21 cellular contexts compared by ENCODE assay signal in the genomic region with DNA sequence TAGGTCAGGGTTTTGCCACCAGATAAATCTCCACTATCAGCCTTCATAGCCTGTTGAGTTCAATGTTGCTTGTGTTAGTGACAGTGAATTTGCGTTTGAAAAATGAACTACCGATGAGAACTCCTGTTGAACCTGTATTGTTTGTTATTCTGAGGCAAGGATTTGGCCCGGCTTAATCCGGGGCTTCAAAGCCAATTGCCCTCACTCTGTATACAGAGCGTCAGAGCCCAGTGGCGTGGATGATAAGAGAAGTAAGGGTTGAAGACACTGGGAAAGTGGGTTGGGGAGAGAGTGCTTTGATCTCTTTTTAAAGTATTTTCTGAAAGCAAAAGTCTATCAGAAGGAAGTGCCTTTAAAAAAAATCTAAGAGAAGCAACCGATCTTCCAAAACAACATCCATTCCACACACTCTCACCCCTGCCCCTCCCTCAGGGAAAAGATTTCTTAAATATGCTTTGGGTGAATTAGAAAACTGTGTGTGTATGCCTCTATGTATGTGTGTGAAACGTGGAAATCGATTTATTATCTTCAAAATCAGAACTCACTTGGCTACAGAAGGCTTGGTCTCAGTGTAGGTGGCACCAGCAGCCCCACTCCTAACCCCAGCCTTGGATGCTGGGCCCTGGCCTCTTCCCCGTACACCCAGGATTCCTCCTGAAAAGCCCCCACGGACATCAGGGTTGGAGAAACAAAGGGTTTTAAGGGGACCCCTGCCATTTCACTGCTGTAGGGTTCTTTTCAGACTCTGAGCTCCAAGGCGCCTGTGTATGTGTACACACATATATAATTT.
A peak's percentile ranks its signal among the peaks of the same experiment; 100 is the strongest.
DNase-seq lines count a peak whose midpoint lies in the region; ATAC-seq and TF ChIP-seq lines count a peak whose summit lies in the region.
"Had no signal": no experiment of that assay in that cellular context is flagged by ENCODE, and none has a peak within 500 bp of the region (broad histone marks: within the 10 kb centered on the region; RNA-seq: fewer than 3 reads in every experiment).

No MANE protein-coding gene starts in this region.

- H3K27me3 Mint-ChIP-seq in nephron (ENCODE audit: low read depth): peaks cover 94% of the 10 kb centered on the region

- H3K36me3 Mint-ChIP-seq in nephron (ENCODE audit: low read depth): no peaks in the 10 kb centered on the region
- H3K36me3 Mint-ChIP-seq: CD4-positive, CD25-positive, alpha-beta regulatory T cell; stimulated activated memory B cell treated with anti-CD40 and anti-IgM and Interleukin-4, amounts not matched to agents 10 μg/mL and 1 μg/mL and 100 μg/mL, for 72 hours had no signal

- peak; percentile 53 for DNase-seq in AG08396 (ENCODE audit: low spot score)
- DNase-seq in D341Med (ENCODE audit: low spot score): peak; percentile 30
- peak; percentile 48 for DNase-seq in ecto neural progenitor cell (ENCODE audit: low spot score)
- DNase-seq in activated CD4-positive, alpha-beta T cell treated with anti-CD3 and anti-CD28 coated beads, Interleukin-2, amount 50 U/mL, for 48 hours: no peak
- no peak for DNase-seq in OCI-M2 (lab: John Stamatoyannopoulos, UW; ENCODE audit: unreplicated experiment)
- no peak for DNase-seq in NCI-H2081 treated with DMSO at 0.1 percent for 48 hours (lab: John Stamatoyannopoulos, UW)
- DNase-seq: activated B cell treated with CpG ODN at 0.5 μM for 24 hours; activated CD8-positive, alpha-beta T cell treated with anti-CD3 and anti-CD28 coated beads, Interleukin-2, amount 10 ng/mL, durations not matched to agents 7 days and 5 days; CD4-positive, CD25-positive, alpha-beta regulatory T cell; cortex of kidney; heart right ventricle; NCI-H1048; NCI-H1930; NCI-H345; SJCRH30; T-helper 17 cell had no signal

- TF ChIP-seq CTCF in nephron (IDR thresholded peaks at IDR 0.05; ENCODE audit: unreplicated experiment in 3 of 3): no peak

- H3K27ac Mint-ChIP-seq in nephron: peak overlapping the region in 1 of 3 experiments; percentile 10
- H3K27ac Mint-ChIP-seq: activated B cell treated with CpG ODN at 0.5 μM for 24 hours; activated CD8-positive, alpha-beta T cell treated with anti-CD3 and anti-CD28 coated beads, Interleukin-2, amount 10 ng/mL, durations not matched to agents 7 days and 5 days; activated T-helper 17 cell treated with anti-CD3 and anti-CD28 coated beads, Interleukin-2, amount 50 U/mL, for 72 hours; stimulated activated memory B cell treated with anti-CD40 and anti-IgM and Interleukin-4, amounts not matched to agents 10 μg/mL and 1 μg/mL and 100 μg/mL, for 72 hours; T-helper 17 cell had no signal

- peaks cover 32% of the 10 kb centered on the region for H3K4me1 Mint-ChIP-seq in nephron
- H3K4me1 Mint-ChIP-seq: activated T-helper 17 cell treated with anti-CD3 and anti-CD28 coated beads, Interleukin-2, amount 50 U/mL, for 72 hours had no signal

- no peak for ATAC-seq in HG03097 (IDR thresholded peaks at IDR 0.05; ENCODE audit: low FRiP score, unreplicated experiment)
- ATAC-seq: activated CD8-positive, alpha-beta T cell treated with anti-CD3 and anti-CD28 coated beads, Interleukin-2, amount 10 ng/mL, durations not matched to agents 7 days and 5 days; activated T-helper 17 cell treated with anti-CD3 and anti-CD28 coated beads, Interleukin-2, amount 50 U/mL, for 72 hours; heart right ventricle; Panc1; stimulated activated memory B cell treated with anti-CD40 and anti-IgM and Interleukin-4, amounts not matched to agents 10 μg/mL and 1 μg/mL and 100 μg/mL, for 72 hours; T-helper 17 cell had no signal

- H3K9me3 Mint-ChIP-seq in nephron: no peaks in the 10 kb centered on the region
- H3K9me3 Mint-ChIP-seq: activated B cell treated with CpG ODN at 0.5 μM for 24 hours; activated T-helper 17 cell treated with anti-CD3 and anti-CD28 coated beads, Interleukin-2, amount 50 U/mL, for 72 hours; stimulated activated memory B cell treated with anti-CD40 and anti-IgM and Interleukin-4, amounts not matched to agents 10 μg/mL and 1 μg/mL and 100 μg/mL, for 72 hours had no signal

- peak overlapping the region; percentile 44 to 78 (median 54) for H3K4me3 Mint-ChIP-seq in nephron
- H3K4me3 Mint-ChIP-seq: activated B cell treated with CpG ODN at 0.5 μM for 24 hours; activated CD8-positive, alpha-beta T cell treated with anti-CD3 and anti-CD28 coated beads, Interleukin-2, amount 10 ng/mL, durations not matched to agents 7 days and 5 days; activated T-helper 17 cell treated with anti-CD3 and anti-CD28 coated beads, Interleukin-2, amount 50 U/mL, for 72 hours had no signal

Comparison
In these comparisons a context has a peak if more than half of its experiments do, and no peak if none do; other contexts are left out.
1. DNase-seq: peak in AG08396 (single experiment), D341Med (single experiment) and ecto neural progenitor cell (single experiment); none in activated CD4-positive, alpha-beta T cell treated with anti-CD3 and anti-CD28 coated beads, Interleukin-2, amount 50 U/mL, for 48 hours (0 of 2), OCI-M2 (single experiment) and NCI-H2081 treated with DMSO at 0.1 percent for 48 hours (single experiment).